28 cellular contexts compared by ENCODE assay signal in genomic region chr11:30468881-30469280, GRCh38.
"Had no signal": no experiment of that assay in that cellular context is flagged by ENCODE, and none has a peak within 500 bp of the region (broad histone marks: within the 10 kb centered on the region; RNA-seq: fewer than 3 reads in every experiment).

No MANE protein-coding gene starts in this region.

- H3K27ac ChIP-seq: dorsolateral prefrontal cortex, epithelial cell of prostate, hepatocyte, left lung, lower lobe of right lung, neutrophil, pancreas, right lobe of liver, suprapubic skin, thyroid gland, vagina had no signal

- H3K4me3 ChIP-seq: dorsolateral prefrontal cortex, gastrocnemius medialis, hepatocyte, left lung, lower lobe of right lung, pancreas, right lobe of liver, smooth muscle cell, suprapubic skin, thyroid gland, vagina had no signal

- FAIRE-seq: pancreas had no signal

- H3K4me1 ChIP-seq: left lung, lower lobe of right lung, pancreas, right lobe of liver, suprapubic skin had no signal

- H3K4me2 ChIP-seq: hepatocyte, smooth muscle cell had no signal

- DNase-seq: cortex of kidney; dorsolateral prefrontal cortex; effector CD4-positive, alpha-beta T cell; foreskin fibroblast; gastrocnemius medialis; head of caudate nucleus; left cardiac atrium; left lung; lower lobe of right lung; natural killer cell; pancreas; retina; right lobe of liver; stimulated activated CD4-positive, alpha-beta T cell treated with anti-CD3 and anti-CD28 coated beads, Interleukin-12 subunit alpha, Interleukin-12 subunit beta, amount 100 ng/mL, for 4 hours; stimulated activated CD4-positive, alpha-beta T cell treated with anti-CD3 and anti-CD28 coated beads, Interleukin-1b, Interleukin-23, amount 100 ng/mL, for 48 hours; stimulated activated CD4-positive, alpha-beta T cell treated with anti-CD3 and anti-CD28 coated beads, Interleukin-4, amount 100 ng/mL, for 1 hour; stimulated activated CD8-positive, alpha-beta memory T cell treated with anti-CD3 and anti-CD28 coated beads, Interleukin-4, amount 100 ng/mL, for 48 hours; stimulated activated naive CD4-positive, alpha-beta T cell; stimulated activated naive CD8-positive, alpha-beta T cell treated with anti-CD3 and anti-CD28 coated beads, Interleukin-15, amount 100 ng/mL, for 72 hours; thyroid gland; trophoblast cell had no signal

- H3K36me3 ChIP-seq: gastrocnemius medialis, left lung, lower lobe of right lung, neutrophil, pancreas, right lobe of liver, suprapubic skin, thyroid gland, vagina had no signal

- H2AFZ ChIP-seq: hepatocyte had no signal

- H3K79me2 ChIP-seq: hepatocyte had no signal

- H3K27me3 ChIP-seq: dorsolateral prefrontal cortex, gastrocnemius medialis, hepatocyte, left lung, neutrophil, pancreas, right lobe of liver, suprapubic skin, thyroid gland, vagina had no signal

- ATAC-seq: esophagus mucosa; gastrocnemius medialis; left cardiac atrium; left lung; lower lobe of right lung; natural killer cell; pancreas; right lobe of liver; stimulated activated naive CD8-positive, alpha-beta T cell treated with anti-CD3 and anti-CD28 coated beads, Interleukin-15, amount 100 ng/mL, for 72 hours had no signal

- H3K9me3 ChIP-seq: gastrocnemius medialis, left lung, lower lobe of right lung, neutrophil, pancreas, right lobe of liver, suprapubic skin, thyroid gland, vagina had no signal
